ENCODE assay signal across 8 cellular contexts in the genomic region with DNA sequence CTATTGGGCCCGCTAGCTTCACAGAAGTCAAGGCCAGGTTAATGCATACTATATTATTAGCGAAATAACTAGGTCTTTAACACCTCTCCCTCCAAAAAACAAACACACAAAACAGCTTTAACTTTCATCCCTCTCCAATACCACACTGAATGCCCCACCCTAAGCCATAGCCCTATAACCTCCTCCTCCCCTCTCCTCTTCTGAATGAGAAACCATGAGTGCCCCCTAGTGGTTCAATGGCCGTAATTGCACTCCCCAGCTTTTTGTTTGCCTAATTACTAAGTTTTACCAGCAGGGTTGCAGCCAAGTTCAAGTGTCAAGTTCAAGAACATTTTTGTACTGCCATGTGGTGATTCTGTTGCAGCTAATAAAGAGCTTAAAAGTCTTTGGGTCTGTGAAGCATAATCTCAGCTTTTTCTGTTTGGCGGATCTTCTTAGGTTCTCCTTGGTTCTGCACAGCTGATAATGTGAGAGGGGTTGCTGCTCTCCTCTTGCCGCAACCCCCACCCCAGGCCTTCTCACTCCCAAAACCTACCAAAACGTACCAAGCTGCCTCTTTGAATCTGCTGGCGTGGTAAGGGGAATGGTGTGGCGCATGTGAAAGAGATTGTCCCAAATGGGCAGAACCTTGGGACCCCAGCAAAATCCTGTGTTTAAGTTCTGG. TPM values are rescaled to one million over a fixed set of nuclear protein-coding genes. Genes with fewer than 3 reads are reported as not detected.
DNase-seq lines count a peak whose midpoint lies in the region; ATAC-seq and TF ChIP-seq lines count a peak whose summit lies in the region.

No MANE protein-coding gene starts in this region.

- H3K36me3 Mint-ChIP-seq in activated CD4-positive, alpha-beta T cell treated with anti-CD3 and anti-CD28 coated beads for 36 hours (ENCODE audit: low read depth), result no peaks in the 10 kb centered on the region

- H3K27ac ChIP-seq in ACC112 (ENCODE audit: low read depth, low read length), result peak overlapping the region; percentile 63
- H3K27ac ChIP-seq in liver (ENCODE audit: low read depth in 1 of 2, low read length in 2 of 2), result no peak overlapping the region

- H3K9me3 Mint-ChIP-seq in activated CD4-positive, alpha-beta T cell treated with anti-CD3 and anti-CD28 coated beads for 36 hours (ENCODE audit: low read depth), result no peaks in the 10 kb centered on the region

- H3K79me2 ChIP-seq in ACC112 (ENCODE audit: control insufficient read depth, insufficient read depth, low read length, unreplicated experiment), result no peaks in the 10 kb centered on the region

- H2AFZ ChIP-seq in ACC112 (ENCODE audit: low read length, unreplicated experiment), result no peak overlapping the region

- no peak overlapping the region for H3K9ac ChIP-seq in liver (ENCODE audit: low read depth in 1 of 2, low read length in 2 of 2)

- POLR2A ChIA-PET in activated CD4-positive, alpha-beta T cell treated with anti-CD3 and anti-CD28 coated beads for 36 hours (lab: Charles Lee), result no interaction called here

- H3K27me3 Mint-ChIP-seq in activated CD4-positive, alpha-beta T cell treated with anti-CD3 and anti-CD28 coated beads for 36 hours, result no peaks in the 10 kb centered on the region

- peaks cover 4% of the 10 kb centered on the region for H3K4me1 Mint-ChIP-seq in activated CD4-positive, alpha-beta T cell treated with anti-CD3 and anti-CD28 coated beads for 36 hours

- H3K4me1 ChIP-seq in ACC112 (ENCODE audit: control insufficient read depth, insufficient read depth, low read length, unreplicated experiment), result peaks cover 44% of the 10 kb centered on the region
- peaks cover 0 to 9% (median 2%) of the 10 kb centered on the region in 4 donors for H3K4me1 ChIP-seq in liver (ENCODE audit: control insufficient read depth in 4 of 4, insufficient read depth in 4 of 4, low read length in 3 of 4)

- H3K27me3 ChIP-seq in ACC112 (ENCODE audit: insufficient read depth, low read length) (no peaks in the 10 kb centered on the region), liver (ENCODE audit: control insufficient read depth in 4 of 4, insufficient read depth in 4 of 4, low read length in 3 of 4) (no peaks in the 10 kb centered on the region)

- CTCF ChIA-PET in activated CD4-positive, alpha-beta T cell treated with anti-CD3 and anti-CD28 coated beads for 36 hours (lab: Charles Lee), result interaction anchor here (0.6 to 5.2 kb wide), 51 partner anchors 9 to 1662 kb away, joined by 3 to 81 read pairs (median 3); no protein-coding TSS in a partner anchor

- no peaks in the 10 kb centered on the region for H3K9me3 ChIP-seq in liver (ENCODE audit: control insufficient read depth in 4 of 4, low read length in 3 of 4)

- H3K4me3 ChIP-seq in ACC112 (ENCODE audit: low read depth, low read length), result no peak overlapping the region
- H3K4me3 ChIP-seq in choroid plexus epithelial cell (ENCODE audit: low read depth, low read length), result no peak overlapping the region
- H3K4me3 ChIP-seq in liver (ENCODE audit: low read depth in 1 of 3, low read length in 3 of 3), result no peak overlapping the region

- intact Hi-C loops in activated CD4-positive, alpha-beta T cell treated with anti-CD3 and anti-CD28 coated beads for 36 hours (cut with DNase I, micrococcal nuclease), result loop anchor here (1.0 to 10.0 kb wide), 6 partner anchors 120 to 1050 kb away; partner anchors contain the start of gene PHC3 (in 1 of the 2)

- DNase-seq in NCI-H510A treated with DMSO at 0.1 percent for 48 hours (lab: John Stamatoyannopoulos, UW) (peak; percentile 94), choroid plexus epithelial cell (ENCODE audit: low read depth) (peak; percentile 95)
- peak; percentile 77 for DNase-seq in activated CD4-positive, alpha-beta T cell treated with anti-CD3 and anti-CD28 coated beads for 36 hours
- DNase-seq in stimulated activated CD4-positive, alpha-beta T cell treated with anti-CD3 and anti-CD28 coated beads, TNF-alpha, amount 100 ng/mL, for 24 hours (ENCODE audit: low read depth in 3 of 3), result peak; percentile 36 to 62 (median 42)

- peak; percentile 96 for TF ChIP-seq CTCF in choroid plexus epithelial cell (conservative IDR thresholded peaks at IDR 0.05; ENCODE audit: low read depth, low read length)
- TF ChIP-seq CTCF in liver (IDR thresholded peaks at IDR 0.05; ENCODE audit: low read depth, low read length, missing input control), result peak; percentile 99

- peak; percentile 98 for TF ChIP-seq RAD21 in liver (IDR thresholded peaks at IDR 0.05)

- no peak overlapping the region for H3K4me3 Mint-ChIP-seq in activated CD4-positive, alpha-beta T cell treated with anti-CD3 and anti-CD28 coated beads for 36 hours

- 62% methylated on average over 8 of the region's 8 CpGs for WGBS in liver

- H3K36me3 ChIP-seq in ACC112 (ENCODE audit: insufficient read depth, low read length), result no peaks in the 10 kb centered on the region
- H3K36me3 ChIP-seq in liver (ENCODE audit: control insufficient read depth in 4 of 4, insufficient read depth in 3 of 4, low read depth in 1 of 4, low read length in 3 of 4), result no peaks in the 10 kb centered on the region

- no peak overlapping the region for H3K27ac Mint-ChIP-seq in activated CD4-positive, alpha-beta T cell treated with anti-CD3 and anti-CD28 coated beads for 36 hours

- peak; percentile 66 for ATAC-seq in GM18861 (IDR thresholded peaks at IDR 0.05; ENCODE audit: unreplicated experiment)
- ATAC-seq in HG03354 (IDR thresholded peaks at IDR 0.05; ENCODE audit: poor library complexity, severe bottlenecking, unreplicated experiment), result peak; percentile 96
- peak; percentile 88 for ATAC-seq in activated CD4-positive, alpha-beta T cell treated with anti-CD3 and anti-CD28 coated beads for 36 hours

TF ChIP-seq in liver, 16 proteins besides CTCF, POLR2A, EP300 and RAD21:
- TF ChIP-seq MAX (IDR thresholded peaks at IDR 0.05) (peak; percentile 25), NR2F2 (IDR thresholded peaks at IDR 0.05) (peak; percentile 90), HNF4A (conservative IDR thresholded peaks at IDR 0.05) (peak in 1 of 2 donors; percentile 29), ATF3 (IDR thresholded peaks at IDR 0.05) (peak; percentile 11), TAF1 (conservative IDR thresholded peaks at IDR 0.05) (no peak), FOXA1 (IDR thresholded peaks at IDR 0.05) (no peak), GABPA (IDR thresholded peaks at IDR 0.05 in 1 of 2, conservative IDR thresholded peaks at IDR 0.05 in 1 of 2) (no peak), JUND (IDR thresholded peaks at IDR 0.05) (peak in 1 of 2 donors; percentile 31), RXRA (IDR thresholded peaks at IDR 0.05) (peak; percentile 77), HNF4G (IDR thresholded peaks at IDR 0.05) (no peak), REST (IDR thresholded peaks at IDR 0.05) (no peak), FOXA2 (IDR thresholded peaks at IDR 0.05) (no peak), ZBTB33 (IDR thresholded peaks at IDR 0.05) (no peak)

RNA-seq across cellular contexts. Expression of gene RPL22L1, which starts 57.9 kb away (rescaled TPM):
- total RNA-seq in activated CD4-positive, alpha-beta T cell treated with anti-CD3 and anti-CD28 coated beads for 36 hours, result 100 to 1,000 TPM; 186 to 441 TPM
- 10 to 100 TPM; 19.1 to 25.6 TPM for total RNA-seq in liver
- 10 to 100 TPM; 55.7 to 82.1 TPM for polyA plus RNA-seq in liver

Comparison
In these comparisons a context has a peak if more than half of its experiments do, and no peak if none do; other contexts are left out.
1. DNase-seq: peak in every context shown above with its lines; median percentile 95 in choroid plexus epithelial cell; 94 in NCI-H510A treated with DMSO at 0.1 percent for 48 hours; 77 in activated CD4-positive, alpha-beta T cell treated with anti-CD3 and anti-CD28 coated beads for 36 hours; 42 in stimulated activated CD4-positive, alpha-beta T cell treated with anti-CD3 and anti-CD28 coated beads, TNF-alpha, amount 100 ng/mL, for 24 hours.
2. RNA of gene RPL22L1, which starts 57.9 kb away (total RNA-seq): 186 to 441 TPM in activated CD4-positive, alpha-beta T cell treated with anti-CD3 and anti-CD28 coated beads for 36 hours; 19.1 to 25.6 TPM in liver; every median in the first group is over 4 times any median in the second.
3. Peak in every context shown above with its lines, with median percentiles within 50 percentile points of each other: ATAC-seq.